In the genomic region with DNA sequence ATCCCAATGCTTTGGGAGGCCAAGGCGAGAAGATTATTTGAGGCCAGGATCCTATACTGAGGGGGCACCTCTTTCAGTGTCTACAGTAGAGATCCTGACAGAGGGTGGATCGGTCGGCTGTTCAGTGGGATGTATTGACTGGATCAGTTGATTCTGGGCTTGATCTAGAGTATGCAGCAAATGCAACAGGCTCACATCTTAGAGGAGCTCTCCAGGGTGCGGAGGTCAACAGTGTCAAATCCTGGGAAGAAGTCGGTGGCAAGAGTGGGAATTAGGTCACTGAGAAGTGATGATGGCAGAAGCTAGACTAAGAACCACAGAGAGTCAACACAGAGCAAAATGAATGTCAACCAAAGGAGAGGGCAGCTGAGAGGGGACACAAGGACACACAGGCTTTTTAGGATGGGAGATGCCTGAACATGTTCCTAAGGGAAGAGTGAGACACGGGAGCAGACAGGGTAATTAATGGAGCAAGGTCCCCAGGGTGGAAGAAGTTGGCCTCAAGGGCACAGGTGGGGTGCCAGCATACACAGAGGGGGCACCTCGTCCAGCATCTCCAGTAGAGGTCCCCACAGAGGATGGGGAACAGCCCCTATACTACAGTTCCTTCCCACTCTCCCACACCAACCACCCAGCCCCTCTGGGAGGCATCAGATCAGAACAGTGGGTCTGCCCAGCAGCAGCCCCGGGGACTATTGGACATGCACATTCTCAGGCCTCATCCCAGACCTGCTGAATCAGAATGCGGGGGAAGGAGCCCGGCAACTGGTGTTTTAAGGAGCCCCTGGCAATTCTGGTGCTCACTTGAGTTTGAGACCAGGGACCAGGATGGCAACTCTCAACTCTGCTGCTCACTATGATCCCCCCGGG, we compare ENCODE assay signal across 10 cellular contexts. TPM values are rescaled to one million over a fixed set of nuclear protein-coding genes. Genes with fewer than 3 reads are reported as not detected.
DNase-seq lines count a peak whose midpoint lies in the region; ATAC-seq and TF ChIP-seq lines count a peak whose summit lies in the region.
"Had no signal": no experiment of that assay in that cellular context is flagged by ENCODE, and none has a peak within 500 bp of the region (broad histone marks: within the 10 kb centered on the region; RNA-seq: fewer than 3 reads in every experiment).

No MANE protein-coding gene starts in this region.

- H3K9me2 ChIP-seq in SK-N-SH: no peaks in the 10 kb centered on the region

- H3F3A ChIP-seq in SK-N-SH (replicated peaks; ENCODE audit: insufficient read depth): peaks cover 30% of the 10 kb centered on the region

- peaks cover 51% of the 10 kb centered on the region for H3K4me1 Mint-ChIP-seq in activated CD4-positive, alpha-beta memory T cell treated with anti-CD3 and anti-CD28 coated beads for 36 hours (ENCODE audit: low read depth)
- H3K4me1 Mint-ChIP-seq in glutamatergic neuron (ENCODE audit: low read depth, unreplicated experiment): peaks cover 11% of the 10 kb centered on the region

- H3K36me3 Mint-ChIP-seq in activated CD4-positive, alpha-beta memory T cell treated with anti-CD3 and anti-CD28 coated beads for 36 hours: peaks cover 50% of the 10 kb centered on the region
- H3K36me3 Mint-ChIP-seq in glutamatergic neuron (ENCODE audit: unreplicated experiment): no peaks in the 10 kb centered on the region

- TF ChIP-seq EP300 in SK-N-SH (IDR thresholded peaks at IDR 0.05; ENCODE audit: borderline replicate concordance in 1 of 2, low read depth in 1 of 2, low read length in 1 of 2): no peak

- H3K4me3 Mint-ChIP-seq in activated CD4-positive, alpha-beta memory T cell treated with anti-CD3 and anti-CD28 coated beads for 36 hours: no peak overlapping the region
- H3K4me3 Mint-ChIP-seq in glutamatergic neuron (ENCODE audit: unreplicated experiment): peak overlapping the region; percentile 26

- POLR2A ChIA-PET in SK-N-SH (lab: Yijun Ruan, JAX): no interaction called here
- POLR2A ChIA-PET in activated CD4-positive, alpha-beta memory T cell treated with anti-CD3 and anti-CD28 coated beads for 36 hours (lab: Charles Lee): no interaction called here

- ATAC-seq in SK-N-SH treated with all-trans-retinoic acid at 6 μM for 48 hours: no peak
- ATAC-seq in stimulated activated naive CD8-positive, alpha-beta T cell treated with anti-CD3 and anti-CD28 coated beads, Interleukin-15, Interleukin-2, amounts not matched to agents 100 U/mL and 50 U/mL, for 24 hours: peak; percentile 25
- no peak for ATAC-seq in HG02642 (IDR thresholded peaks at IDR 0.05; ENCODE audit: poor library complexity, unreplicated experiment)

- TF ChIP-seq CTCF in SK-N-SH (IDR thresholded peaks at IDR 0.05): no peak
- TF ChIP-seq CTCF in glutamatergic neuron (IDR thresholded peaks at IDR 0.05; ENCODE audit: partially characterized antibody, unreplicated experiment): no peak

- no peak overlapping the region for H3K4me2 ChIP-seq in SK-N-SH

- no peaks in the 10 kb centered on the region for H3K27me3 Mint-ChIP-seq in activated CD4-positive, alpha-beta memory T cell treated with anti-CD3 and anti-CD28 coated beads for 36 hours
- H3K27me3 Mint-ChIP-seq in glutamatergic neuron (ENCODE audit: unreplicated experiment): peaks cover 5% of the 10 kb centered on the region

- H3K79me2 ChIP-seq in SK-N-SH (ENCODE audit: insufficient read depth): no peaks in the 10 kb centered on the region

- CTCF ChIA-PET in SK-N-SH (lab: Yijun Ruan, JAX): interaction anchor here (0.7 to 1.6 kb wide), 8 partner anchors 8 to 295 kb away, joined by 3 to 5 read pairs (median 3); no protein-coding TSS in a partner anchor
- CTCF ChIA-PET in activated CD4-positive, alpha-beta memory T cell treated with anti-CD3 and anti-CD28 coated beads for 36 hours (lab: Charles Lee): interaction anchor here (1.1 kb wide), 1 partner anchor 9 kb away, joined by 3 read pairs; no protein-coding TSS in a partner anchor

- no peaks in the 10 kb centered on the region for H3K9me3 ChIP-seq in SK-N-SH

- no peak overlapping the region for H3K9ac ChIP-seq in SK-N-SH

- no peaks in the 10 kb centered on the region for H4K20me1 ChIP-seq in SK-N-SH (ENCODE audit: insufficient read depth)

- peak overlapping the region in 1 of 2 experiments; percentile 36; a peak in 1 of 4 replicates for H3K27ac ChIP-seq in SK-N-SH (ENCODE audit: low read depth in 2 of 2, low read length in 1 of 2)

- intact Hi-C loops in activated CD4-positive, alpha-beta memory T cell treated with anti-CD3 and anti-CD28 coated beads for 36 hours (cut with micrococcal nuclease): no loop called here

- no peak for TF ChIP-seq RAD21 in SK-N-SH (IDR thresholded peaks at IDR 0.05; ENCODE audit: low read length)

- H3K36me3 ChIP-seq in SK-N-SH (replicated peaks in 1 of 2; ENCODE audit: control insufficient read depth in 1 of 2, insufficient read depth in 2 of 2, low read length in 1 of 2): peaks cover 28 to 35% of the 10 kb centered on the region in 2 experiments

- DNase-seq in SK-N-SH: peak; percentile 34
- DNase-seq in activated CD4-positive, alpha-beta memory T cell treated with anti-CD3 and anti-CD28 coated beads for 36 hours: no peak
- DNase-seq in glutamatergic neuron: no peak
- DNase-seq in stimulated activated naive CD8-positive, alpha-beta T cell treated with anti-CD3 and anti-CD28 coated beads, Interleukin-15, Interleukin-2, amounts not matched to agents 100 U/mL and 50 U/mL, for 24 hours: no peak
- DNase-seq in NK-92 treated with Interleukin-12 subunit alpha and Interleukin-12 subunit beta, amount 100 ng/mL, for 24 hours (lab: John Stamatoyannopoulos, UW): no peak
- DNase-seq in AG08396 (ENCODE audit: low spot score): no peak
- DNase-seq: NCI-H187 treated with DMSO at 0.1 percent for 48 hours; stimulated activated CD4-positive, alpha-beta T cell treated with anti-CD3 and anti-CD28 coated beads, Interleukin-4, amount 100 ng/mL, for 1 hour had no signal

- peak overlapping the region; percentile 61 for H3K27ac Mint-ChIP-seq in activated CD4-positive, alpha-beta memory T cell treated with anti-CD3 and anti-CD28 coated beads for 36 hours
- peak overlapping the region; percentile 65 for H3K27ac Mint-ChIP-seq in glutamatergic neuron (ENCODE audit: unreplicated experiment)

- no peaks in the 10 kb centered on the region for H3K9me3 Mint-ChIP-seq in activated CD4-positive, alpha-beta memory T cell treated with anti-CD3 and anti-CD28 coated beads for 36 hours
- H3K9me3 Mint-ChIP-seq in glutamatergic neuron (ENCODE audit: unreplicated experiment): peaks cover 5% of the 10 kb centered on the region

- no peak overlapping the region for H3K4me3 ChIP-seq in SK-N-SH (ENCODE audit: low read depth in 2 of 2, low read length in 1 of 2)

- H3K4me1 ChIP-seq in SK-N-SH (ENCODE audit: control insufficient read depth in 1 of 2, insufficient read depth in 2 of 2, low read depth in 1 of 2, low read length in 1 of 2): peaks cover 20% of the 10 kb centered on the region in 2 experiments; a peak in 2 of 4 replicates

- 92% methylated on average over 11 of the region's 11 CpGs for WGBS in SK-N-SH (ENCODE audit: low lambda C conversion rate)

- H3K27me3 ChIP-seq in SK-N-SH (ENCODE audit: insufficient read depth): no peaks in the 10 kb centered on the region

- H2AFZ ChIP-seq in SK-N-SH (ENCODE audit: low read depth): no peak overlapping the region

TF ChIP-seq in SK-N-SH treated with all-trans-retinoic acid at 6 μM for 48 hours, 23 proteins besides CTCF, POLR2A, EP300 and RAD21:
- TF ChIP-seq ZC3H10 (CRISPR knock-in tag; IDR thresholded peaks at IDR 0.05) (no peak), GLIS3 (CRISPR knock-in tag; IDR thresholded peaks at IDR 0.05) (no peak)
TF ChIP-seq in SK-N-SH treated with all-trans-retinoic acid at 6 μM for 48 hours: peak in this region for 0.

RNA-seq across cellular contexts. Expression of a gene that starts 10.0 kb away (rescaled TPM):
- polyA plus RNA-seq in SK-N-SH (2012; rRNA removed): 23.8 and 24.8 TPM in 2 replicates
- 16.9 and 20.7 TPM in 2 replicates for polyA plus RNA-seq in SK-N-SH (2012; cell fraction: cytosol; rRNA removed)
- 77.4 and 80.9 TPM in 2 replicates for polyA plus RNA-seq in SK-N-SH (2012; cell fraction: nucleus; rRNA removed)
- 100 to 1,000 TPM; 184 to 204 TPM for total RNA-seq in activated CD4-positive, alpha-beta memory T cell treated with anti-CD3 and anti-CD28 coated beads for 36 hours
- 57.2 TPM for total RNA-seq in glutamatergic neuron (ENCODE audit: unreplicated experiment)

RNA-seq across cellular contexts. Expression of a gene that starts 48.5 kb away (rescaled TPM):
- polyA plus RNA-seq in SK-N-SH (2012; rRNA removed): 34.6 and 41.2 TPM in 2 replicates
- polyA plus RNA-seq in SK-N-SH (2012; cell fraction: cytosol; rRNA removed): 22.5 and 26.9 TPM in 2 replicates
- 163 and 178 TPM in 2 replicates for polyA plus RNA-seq in SK-N-SH (2012; cell fraction: nucleus; rRNA removed)
- 10 to 100 TPM; 71.2 to 74.3 TPM for total RNA-seq in activated CD4-positive, alpha-beta memory T cell treated with anti-CD3 and anti-CD28 coated beads for 36 hours
- total RNA-seq in glutamatergic neuron (ENCODE audit: unreplicated experiment): 45.3 TPM
